1 cellular context compared by ENCODE assay signal in the genomic region with DNA sequence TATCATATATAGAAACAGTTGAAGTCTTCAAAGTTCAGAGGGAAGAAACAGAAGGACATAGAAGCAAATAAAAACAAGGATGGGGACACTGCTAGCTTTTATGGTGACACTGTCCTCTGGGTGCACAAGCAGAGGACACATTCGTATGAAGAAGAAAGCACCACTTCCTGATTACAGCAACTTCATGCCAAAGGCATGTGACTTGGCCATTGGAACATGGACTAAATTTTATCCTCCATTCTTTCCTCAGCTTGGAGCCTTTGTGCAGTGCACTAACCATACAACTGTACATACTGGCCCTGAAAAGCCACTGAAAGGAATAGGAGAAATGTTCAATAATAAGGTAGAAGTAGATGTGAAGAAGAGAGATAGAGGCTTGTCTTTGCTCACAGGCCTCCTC.
TF ChIP-seq lines count a peak whose summit lies in the region.

No MANE protein-coding gene starts in this region.

TF ChIP-seq in GM12878, 131 proteins besides CTCF, POLR2A, EP300 and RAD21 (continued from another document):
- no peak for TF ChIP-seq E4F1 (IDR thresholded peaks at IDR 0.05; ENCODE audit: borderline replicate concordance, partially characterized antibody)
- no peak for TF ChIP-seq POU2F2 (IDR thresholded peaks at IDR 0.05; ENCODE audit: borderline replicate concordance, low read depth, low read length)
